ENCODE assay signal across 1 cellular context in the genomic region with DNA sequence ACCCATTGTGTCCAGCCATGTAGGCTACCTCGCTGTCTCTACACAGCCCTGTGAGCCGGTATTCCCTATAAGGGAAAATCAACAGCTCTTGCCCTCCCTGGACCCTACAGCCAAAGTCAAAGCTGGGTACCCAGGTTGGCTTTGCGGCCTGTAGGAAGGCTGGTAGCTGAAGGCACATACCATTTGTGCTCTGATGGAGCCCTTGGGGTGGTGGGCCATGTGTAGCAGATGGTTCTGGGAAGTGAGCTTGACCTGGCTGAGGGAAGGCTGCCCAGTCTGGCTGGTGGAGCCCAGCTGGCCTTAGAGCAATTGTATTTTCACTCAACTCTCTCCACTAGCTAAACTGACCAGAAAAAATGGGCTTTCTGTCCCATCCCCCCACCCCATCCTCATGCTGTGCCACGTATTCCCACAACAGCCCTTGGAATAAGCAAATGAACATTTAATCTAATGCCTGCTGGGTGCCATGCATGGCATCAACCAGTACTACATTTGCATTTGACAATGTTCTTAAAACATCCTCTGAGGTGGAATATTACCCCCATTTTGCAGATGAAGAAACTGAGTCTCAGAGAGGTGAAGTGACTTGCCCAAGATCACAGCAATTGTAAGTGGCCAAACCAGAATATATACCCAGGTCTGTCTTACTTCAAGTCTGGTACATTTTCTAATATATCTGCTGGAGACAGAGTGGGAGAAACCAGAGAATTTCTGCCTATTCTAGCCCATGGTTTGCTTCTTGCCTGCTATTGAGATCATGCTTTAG.
TF ChIP-seq lines count a peak whose summit lies in the region.

No MANE protein-coding gene starts in this region.

TF ChIP-seq in GM23338, 12 proteins besides CTCF, POLR2A, EP300 and RAD21 (continued from another document):
- TF ChIP-seq, protein P1, sequence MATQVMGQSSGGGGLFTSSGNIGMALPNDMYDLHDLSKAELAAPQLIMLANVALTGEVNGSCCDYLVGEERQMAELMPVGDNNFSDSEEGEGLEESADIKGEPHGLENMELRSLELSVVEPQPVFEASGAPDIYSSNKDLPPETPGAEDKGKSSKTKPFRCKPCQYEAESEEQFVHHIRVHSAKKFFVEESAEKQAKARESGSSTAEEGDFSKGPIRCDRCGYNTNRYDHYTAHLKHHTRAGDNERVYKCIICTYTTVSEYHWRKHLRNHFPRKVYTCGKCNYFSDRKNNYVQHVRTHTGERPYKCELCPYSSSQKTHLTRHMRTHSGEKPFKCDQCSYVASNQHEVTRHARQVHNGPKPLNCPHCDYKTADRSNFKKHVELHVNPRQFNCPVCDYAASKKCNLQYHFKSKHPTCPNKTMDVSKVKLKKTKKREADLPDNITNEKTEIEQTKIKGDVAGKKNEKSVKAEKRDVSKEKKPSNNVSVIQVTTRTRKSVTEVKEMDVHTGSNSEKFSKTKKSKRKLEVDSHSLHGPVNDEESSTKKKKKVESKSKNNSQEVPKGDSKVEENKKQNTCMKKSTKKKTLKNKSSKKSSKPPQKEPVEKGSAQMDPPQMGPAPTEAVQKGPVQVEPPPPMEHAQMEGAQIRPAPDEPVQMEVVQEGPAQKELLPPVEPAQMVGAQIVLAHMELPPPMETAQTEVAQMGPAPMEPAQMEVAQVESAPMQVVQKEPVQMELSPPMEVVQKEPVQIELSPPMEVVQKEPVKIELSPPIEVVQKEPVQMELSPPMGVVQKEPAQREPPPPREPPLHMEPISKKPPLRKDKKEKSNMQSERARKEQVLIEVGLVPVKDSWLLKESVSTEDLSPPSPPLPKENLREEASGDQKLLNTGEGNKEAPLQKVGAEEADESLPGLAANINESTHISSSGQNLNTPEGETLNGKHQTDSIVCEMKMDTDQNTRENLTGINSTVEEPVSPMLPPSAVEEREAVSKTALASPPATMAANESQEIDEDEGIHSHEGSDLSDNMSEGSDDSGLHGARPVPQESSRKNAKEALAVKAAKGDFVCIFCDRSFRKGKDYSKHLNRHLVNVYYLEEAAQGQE (IDR thresholded peaks at IDR 0.05; ENCODE audit: unreplicated experiment): no peak
- TF ChIP-seq, protein P2, sequence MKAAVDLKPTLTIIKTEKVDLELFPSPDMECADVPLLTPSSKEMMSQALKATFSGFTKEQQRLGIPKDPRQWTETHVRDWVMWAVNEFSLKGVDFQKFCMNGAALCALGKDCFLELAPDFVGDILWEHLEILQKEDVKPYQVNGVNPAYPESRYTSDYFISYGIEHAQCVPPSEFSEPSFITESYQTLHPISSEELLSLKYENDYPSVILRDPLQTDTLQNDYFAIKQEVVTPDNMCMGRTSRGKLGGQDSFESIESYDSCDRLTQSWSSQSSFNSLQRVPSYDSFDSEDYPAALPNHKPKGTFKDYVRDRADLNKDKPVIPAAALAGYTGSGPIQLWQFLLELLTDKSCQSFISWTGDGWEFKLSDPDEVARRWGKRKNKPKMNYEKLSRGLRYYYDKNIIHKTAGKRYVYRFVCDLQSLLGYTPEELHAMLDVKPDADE (IDR thresholded peaks at IDR 0.05): no peak
- no peak for TF ChIP-seq EZH2 (IDR thresholded peaks at IDR 0.05; ENCODE audit: low read depth, unreplicated experiment)
- TF ChIP-seq NANOG (IDR thresholded peaks at IDR 0.05; ENCODE audit: borderline replicate concordance): no peak
- no peak for TF ChIP-seq CREB1 (CRISPR knock-in tag; IDR thresholded peaks at IDR 0.05; ENCODE audit: low read depth)
- no peak for TF ChIP-seq ZNF114 (CRISPR knock-in tag; IDR thresholded peaks at IDR 0.05)
- TF ChIP-seq, protein P3, sequence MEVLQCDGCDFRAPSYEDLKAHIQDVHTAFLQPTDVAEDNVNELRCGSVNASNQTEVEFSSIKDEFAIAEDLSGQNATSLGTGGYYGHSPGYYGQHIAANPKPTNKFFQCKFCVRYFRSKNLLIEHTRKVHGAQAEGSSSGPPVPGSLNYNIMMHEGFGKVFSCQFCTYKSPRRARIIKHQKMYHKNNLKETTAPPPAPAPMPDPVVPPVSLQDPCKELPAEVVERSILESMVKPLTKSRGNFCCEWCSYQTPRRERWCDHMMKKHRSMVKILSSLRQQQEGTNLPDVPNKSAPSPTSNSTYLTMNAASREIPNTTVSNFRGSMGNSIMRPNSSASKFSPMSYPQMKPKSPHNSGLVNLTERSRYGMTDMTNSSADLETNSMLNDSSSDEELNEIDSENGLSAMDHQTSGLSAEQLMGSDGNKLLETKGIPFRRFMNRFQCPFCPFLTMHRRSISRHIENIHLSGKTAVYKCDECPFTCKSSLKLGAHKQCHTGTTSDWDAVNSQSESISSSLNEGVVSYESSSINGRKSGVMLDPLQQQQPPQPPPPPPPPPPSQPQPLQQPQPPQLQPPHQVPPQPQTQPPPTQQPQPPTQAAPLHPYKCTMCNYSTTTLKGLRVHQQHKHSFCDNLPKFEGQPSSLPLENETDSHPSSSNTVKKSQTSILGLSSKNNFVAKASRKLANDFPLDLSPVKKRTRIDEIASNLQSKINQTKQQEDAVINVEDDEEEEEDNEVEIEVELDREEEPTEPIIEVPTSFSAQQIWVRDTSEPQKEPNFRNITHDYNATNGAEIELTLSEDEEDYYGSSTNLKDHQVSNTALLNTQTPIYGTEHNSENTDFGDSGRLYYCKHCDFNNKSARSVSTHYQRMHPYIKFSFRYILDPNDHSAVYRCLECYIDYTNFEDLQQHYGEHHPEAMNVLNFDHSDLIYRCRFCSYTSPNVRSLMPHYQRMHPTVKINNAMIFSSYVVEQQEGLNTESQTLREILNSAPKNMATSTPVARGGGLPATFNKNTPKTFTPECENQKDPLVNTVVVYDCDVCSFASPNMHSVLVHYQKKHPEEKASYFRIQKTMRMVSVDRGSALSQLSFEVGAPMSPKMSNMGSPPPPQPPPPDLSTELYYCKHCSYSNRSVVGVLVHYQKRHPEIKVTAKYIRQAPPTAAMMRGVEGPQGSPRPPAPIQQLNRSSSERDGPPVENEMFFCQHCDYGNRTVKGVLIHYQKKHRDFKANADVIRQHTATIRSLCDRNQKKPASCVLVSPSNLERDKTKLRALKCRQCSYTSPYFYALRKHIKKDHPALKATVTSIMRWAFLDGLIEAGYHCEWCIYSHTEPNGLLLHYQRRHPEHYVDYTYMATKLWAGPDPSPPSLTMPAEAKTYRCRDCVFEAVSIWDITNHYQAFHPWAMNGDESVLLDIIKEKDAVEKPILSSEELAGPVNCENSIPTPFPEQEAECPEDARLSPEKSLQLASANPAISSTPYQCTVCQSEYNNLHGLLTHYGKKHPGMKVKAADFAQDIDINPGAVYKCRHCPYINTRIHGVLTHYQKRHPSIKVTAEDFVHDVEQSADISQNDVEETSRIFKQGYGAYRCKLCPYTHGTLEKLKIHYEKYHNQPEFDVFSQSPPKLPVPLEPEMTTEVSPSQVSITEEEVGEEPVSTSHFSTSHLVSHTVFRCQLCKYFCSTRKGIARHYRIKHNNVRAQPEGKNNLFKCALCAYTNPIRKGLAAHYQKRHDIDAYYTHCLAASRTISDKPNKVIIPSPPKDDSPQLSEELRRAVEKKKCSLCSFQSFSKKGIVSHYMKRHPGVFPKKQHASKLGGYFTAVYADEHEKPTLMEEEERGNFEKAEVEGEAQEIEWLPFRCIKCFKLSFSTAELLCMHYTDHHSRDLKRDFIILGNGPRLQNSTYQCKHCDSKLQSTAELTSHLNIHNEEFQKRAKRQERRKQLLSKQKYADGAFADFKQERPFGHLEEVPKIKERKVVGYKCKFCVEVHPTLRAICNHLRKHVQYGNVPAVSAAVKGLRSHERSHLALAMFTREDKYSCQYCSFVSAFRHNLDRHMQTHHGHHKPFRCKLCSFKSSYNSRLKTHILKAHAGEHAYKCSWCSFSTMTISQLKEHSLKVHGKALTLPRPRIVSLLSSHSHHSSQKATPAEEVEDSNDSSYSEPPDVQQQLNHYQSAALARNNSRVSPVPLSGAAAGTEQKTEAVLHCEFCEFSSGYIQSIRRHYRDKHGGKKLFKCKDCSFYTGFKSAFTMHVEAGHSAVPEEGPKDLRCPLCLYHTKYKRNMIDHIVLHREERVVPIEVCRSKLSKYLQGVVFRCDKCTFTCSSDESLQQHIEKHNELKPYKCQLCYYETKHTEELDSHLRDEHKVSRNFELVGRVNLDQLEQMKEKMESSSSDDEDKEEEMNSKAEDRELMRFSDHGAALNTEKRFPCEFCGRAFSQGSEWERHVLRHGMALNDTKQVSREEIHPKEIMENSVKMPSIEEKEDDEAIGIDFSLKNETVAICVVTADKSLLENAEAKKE (CRISPR knock-in tag; IDR thresholded peaks at IDR 0.05): no peak
- no peak for TF ChIP-seq JUNB (IDR thresholded peaks at IDR 0.05; ENCODE audit: unreplicated experiment)
- no peak for TF ChIP-seq STAT1 (IDR thresholded peaks at IDR 0.05; ENCODE audit: unreplicated experiment)
- no peak for TF ChIP-seq EZH2phosphoT487 (IDR thresholded peaks at IDR 0.05; ENCODE audit: unreplicated experiment)
- no peak for TF ChIP-seq POLR2AphosphoS5 (IDR thresholded peaks at IDR 0.05; ENCODE audit: low read depth)
